ENCODE assay signal across 1 cellular context in genomic region chr10:44278669-44279337, GRCh38.
TF ChIP-seq lines count a peak whose summit lies in the region.

No MANE protein-coding gene starts in this region.

TF ChIP-seq in GM23338, 12 proteins besides CTCF, POLR2A, EP300 and RAD21 (continued from another document):
- TF ChIP-seq POLR2AphosphoS5 (IDR thresholded peaks at IDR 0.05; ENCODE audit: low read depth), result no peak
